Comparison of ENCODE assay signal across 1 cellular context in genomic region chr11:69053546-69054396, GRCh38.
TF ChIP-seq lines count a peak whose summit lies in the region.

No MANE protein-coding gene starts in this region.

TF ChIP-seq in GM12878, 131 proteins besides CTCF, POLR2A, EP300 and RAD21:
- TF ChIP-seq ZNF622 (IDR thresholded peaks at IDR 0.05) (no peak), STAT3 (IDR thresholded peaks at IDR 0.05; ENCODE audit: low read depth, low read length) (no peak), CBFB (IDR thresholded peaks at IDR 0.05; ENCODE audit: low read depth) (no peak)
TF ChIP-seq in GM12878: peak in this region for 0.
